Comparison of ENCODE assay signal across 18 cellular contexts in the genomic region with DNA sequence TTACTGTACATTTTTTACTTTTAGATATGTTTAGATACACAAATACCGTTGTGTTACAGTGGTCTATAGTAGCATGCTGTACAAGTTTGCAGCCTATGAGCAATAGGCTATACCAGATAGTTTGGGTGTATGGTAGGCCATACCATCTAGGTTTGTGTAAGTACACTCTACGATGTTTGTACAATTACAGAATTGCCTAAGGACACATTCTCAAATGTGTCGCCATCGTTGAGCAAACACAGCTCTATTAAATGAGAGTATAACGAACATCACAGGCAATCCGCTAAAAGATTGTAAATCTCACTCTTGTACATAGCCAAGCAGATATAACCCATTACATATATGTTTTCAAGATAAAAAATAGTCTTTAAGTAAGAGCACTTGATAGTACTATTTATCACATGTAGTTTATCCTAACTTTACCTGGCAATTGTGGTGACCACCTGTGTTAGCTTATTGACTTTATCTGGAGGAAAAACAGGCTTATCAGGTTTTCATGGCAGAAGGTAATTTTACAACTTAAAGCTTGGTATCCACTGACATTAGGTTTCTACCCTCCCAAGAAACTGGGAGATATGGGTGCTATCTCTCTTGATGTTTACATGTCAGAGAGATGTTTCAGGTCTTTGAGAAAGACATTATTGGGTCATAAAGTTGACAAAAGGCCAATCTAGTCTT.
DNase-seq lines count a peak whose midpoint lies in the region; ATAC-seq and TF ChIP-seq lines count a peak whose summit lies in the region.
"Had no signal": no experiment of that assay in that cellular context is flagged by ENCODE, and none has a peak within 500 bp of the region (broad histone marks: within the 10 kb centered on the region; RNA-seq: fewer than 3 reads in every experiment).

No MANE protein-coding gene starts in this region.

- H3K4me1 Mint-ChIP-seq in Caco-2 (ENCODE audit: low read depth, unreplicated experiment): peaks cover 10% of the 10 kb centered on the region
- H3K4me1 Mint-ChIP-seq in progenitor cell of endocrine pancreas (ENCODE audit: low read depth): peaks cover 22% of the 10 kb centered on the region
- H3K4me1 Mint-ChIP-seq: CD8-positive, alpha-beta memory T cell had no signal

- H3K36me3 Mint-ChIP-seq in Caco-2 (ENCODE audit: insufficient read depth, unreplicated experiment) (peaks cover 6% of the 10 kb centered on the region), progenitor cell of endocrine pancreas (ENCODE audit: insufficient read depth) (peaks cover 8% of the 10 kb centered on the region)
- H3K36me3 Mint-ChIP-seq: CD8-positive, alpha-beta memory T cell had no signal

- BruUV-seq in Caco-2 (replicated peaks; lab: Mats Ljungman, UMichigan): no TSS peak

- TF ChIP-seq EP300 in gastroesophageal sphincter (IDR thresholded peaks at IDR 0.05): no peak

- ATAC-seq in gastroesophageal sphincter (no peak), GM19463 (IDR thresholded peaks at IDR 0.05; ENCODE audit: unreplicated experiment) (no peak)

- H3K9me3 ChIP-seq in Caco-2: peaks cover 4% of the 10 kb centered on the region; the same call in 1 of the 2 replicates
- no peaks in the 10 kb centered on the region for H3K9me3 ChIP-seq in gastroesophageal sphincter
- no peaks in the 10 kb centered on the region for H3K9me3 ChIP-seq in WERI-Rb-1 (ENCODE audit: severe bottlenecking)

- H3K4me1 ChIP-seq in Caco-2: peaks cover 32% of the 10 kb centered on the region
- H3K4me1 ChIP-seq in gastroesophageal sphincter: no peaks in the 10 kb centered on the region

- H3K27ac Mint-ChIP-seq in Caco-2 (ENCODE audit: unreplicated experiment) (peak overlapping the region; percentile 67), progenitor cell of endocrine pancreas (peak overlapping the region; percentile 59)
- H3K27ac Mint-ChIP-seq: CD8-positive, alpha-beta memory T cell had no signal

- H3K27me3 Mint-ChIP-seq in Caco-2 (ENCODE audit: insufficient read depth, unreplicated experiment): no peaks in the 10 kb centered on the region
- no peaks in the 10 kb centered on the region for H3K27me3 Mint-ChIP-seq in progenitor cell of endocrine pancreas
- H3K27me3 Mint-ChIP-seq: CD8-positive, alpha-beta memory T cell had no signal

- H3K4me3 ChIP-seq in Caco-2 (ENCODE audit: low read depth, low read length) (no peak overlapping the region), gastroesophageal sphincter (no peak overlapping the region), WERI-Rb-1 (ENCODE audit: low read depth, low read length) (no peak overlapping the region)
- H3K4me3 ChIP-seq: BLaER1 treated with 17β-estradiol and CSF1 and Interleukin-3, amounts not matched to agents 10 nM and 100 nM; GM23248 had no signal

- intact Hi-C loops in Caco-2 (cut with micrococcal nuclease; ENCODE audit: unreplicated experiment): loop anchor here (1.0 to 10.0 kb wide), 6 partner anchors 75 to 437 kb away; no protein-coding TSS in a partner anchor

- H3K27ac ChIP-seq in gastroesophageal sphincter (no peak overlapping the region), WERI-Rb-1 (no peak overlapping the region)
- H3K27ac ChIP-seq: BLaER1 treated with 17β-estradiol and CSF1 and Interleukin-3, amounts not matched to agents 10 nM and 100 nM; GM23248 had no signal

- TF ChIP-seq CTCF in Caco-2 (IDR thresholded peaks at IDR 0.05; ENCODE audit: insufficient read depth in 1 of 2, low read depth in 1 of 2, low read length in 1 of 2, severe bottlenecking in 1 of 2, unreplicated experiment in 1 of 2): no peak
- TF ChIP-seq CTCF in progenitor cell of endocrine pancreas (IDR thresholded peaks at IDR 0.05; ENCODE audit: unreplicated experiment): no peak
- TF ChIP-seq CTCF in gastroesophageal sphincter (IDR thresholded peaks at IDR 0.05): no peak
- no peak for TF ChIP-seq CTCF in WERI-Rb-1 (IDR thresholded peaks at IDR 0.05; ENCODE audit: low read depth, low read length)

- no peaks in the 10 kb centered on the region for H3K36me3 ChIP-seq in Caco-2 (ENCODE audit: control insufficient read depth, insufficient read depth, low read length)
- H3K36me3 ChIP-seq in gastroesophageal sphincter: no peaks in the 10 kb centered on the region
- H3K36me3 ChIP-seq in WERI-Rb-1: no peaks in the 10 kb centered on the region
- H3K36me3 ChIP-seq: BLaER1 treated with 17β-estradiol and CSF1 and Interleukin-3, amounts not matched to agents 10 nM and 100 nM had no signal

- H3K9me3 Mint-ChIP-seq in Caco-2 (ENCODE audit: unreplicated experiment) (peaks cover 10% of the 10 kb centered on the region), progenitor cell of endocrine pancreas (ENCODE audit: low read depth) (peaks cover 13% of the 10 kb centered on the region)

- POLR2A ChIA-PET in Caco-2 (lab: Charles Lee): no interaction called here

- DNase-seq in Caco-2 (peak; percentile 70 to 76), NCI-H1417 (lab: John Stamatoyannopoulos, UW) (peak in 2 of 3 experiments; percentile 51 to 91), NCI-H748 (lab: John Stamatoyannopoulos, UW; ENCODE audit: unreplicated experiment) (peak; percentile 78), progenitor cell of endocrine pancreas (ENCODE audit: low spot score, unreplicated experiment) (no peak), WERI-Rb-1 (no peak)
- DNase-seq: CD8-positive, alpha-beta memory T cell; GM23248; HCEC 1CT; KBM-7; NCI-H1105 treated with DMSO at 0.1 percent for 48 hours; NCI-H2029; NCI-H446 treated with DMSO at 0.1 percent for 48 hours; RPMI8226; SHP77 treated with DMSO at 0.1 percent for 48 hours; T-helper 1 cell had no signal

- CTCF ChIA-PET in Caco-2 (lab: Charles Lee): no interaction called here

- TF ChIP-seq POLR2A in gastroesophageal sphincter (IDR thresholded peaks at IDR 0.05): no peak

- H3K27me3 ChIP-seq in Caco-2 (replicated peaks; ENCODE audit: control insufficient read depth, insufficient read depth, low read length): no peaks in the 10 kb centered on the region
- H3K27me3 ChIP-seq in gastroesophageal sphincter: no peaks in the 10 kb centered on the region
- H3K27me3 ChIP-seq in WERI-Rb-1 (ENCODE audit: insufficient read depth, low read depth, severe bottlenecking): peaks cover 32% of the 10 kb centered on the region
- H3K27me3 ChIP-seq: BLaER1 treated with 17β-estradiol and CSF1 and Interleukin-3, amounts not matched to agents 10 nM and 100 nM had no signal

- peak overlapping the region; percentile 9 for H3K4me3 Mint-ChIP-seq in Caco-2 (ENCODE audit: unreplicated experiment)
- no peak overlapping the region for H3K4me3 Mint-ChIP-seq in progenitor cell of endocrine pancreas (ENCODE audit: low read depth)
- H3K4me3 Mint-ChIP-seq: CD8-positive, alpha-beta memory T cell had no signal

- WGBS in gastroesophageal sphincter (ENCODE audit: low coverage in 1 of 2), 2 donors: 87 to 90% methylated on average over 5 to 6 of the region's 6 CpGs

Comparison
In these comparisons a context has a peak if more than half of its experiments do, and no peak if none do; other contexts are left out.
1. DNase-seq: peak in Caco-2 (2 of 2), NCI-H1417 (2 of 3) and NCI-H748 (single experiment); none in progenitor cell of endocrine pancreas (single experiment) and WERI-Rb-1 (single experiment).